ENCODE assay signal across 10 cellular contexts in genomic region chr3:114179575-114179974, GRCh38. TPM values are rescaled to one million over a fixed set of nuclear protein-coding genes. Genes with fewer than 3 reads are reported as not detected.
DNase-seq lines count a peak whose midpoint lies in the region; ATAC-seq, FAIRE-seq and TF ChIP-seq lines count a peak whose summit lies in the region.
"Had no signal": no experiment of that assay in that cellular context is flagged by ENCODE, and none has a peak within 500 bp of the region (broad histone marks: within the 10 kb centered on the region; RNA-seq: fewer than 3 reads in every experiment).

No MANE protein-coding gene starts in this region.

- no peak for TF ChIP-seq EP300 in HepG2 (IDR thresholded peaks at IDR 0.05; ENCODE audit: low read depth in 2 of 2, low read length in 2 of 2)
- TF ChIP-seq EP300 in HepG2 (CRISPR knock-in tag; IDR thresholded peaks at IDR 0.05; ENCODE audit: borderline replicate concordance) = no peak

- H3K79me2 ChIP-seq in HepG2 (ENCODE audit: insufficient read depth, low read length) = no peaks in the 10 kb centered on the region

- no TSS peak for BruUV-seq in HepG2 (replicated peaks; lab: Mats Ljungman, UMichigan)

- no peaks in the 10 kb centered on the region for H4K20me1 ChIP-seq in HepG2 (ENCODE audit: insufficient read depth, low read length)
- H4K20me1 ChIP-seq: BLaER1 treated with 17β-estradiol and CSF1 and Interleukin-3, amounts not matched to agents 10 nM and 100 nM had no signal

- no peaks in the 10 kb centered on the region for H3K9me3 ChIP-seq in HepG2 (ENCODE audit: low read length)

- H3K9ac ChIP-seq in HepG2 (ENCODE audit: insufficient read depth, low read depth, low read length) = no peak overlapping the region
- H3K9ac ChIP-seq: BLaER1 treated with 17β-estradiol and CSF1 and Interleukin-3, amounts not matched to agents 10 nM and 100 nM had no signal

- TF ChIP-seq POLR2A in HepG2 (IDR thresholded peaks at IDR 0.05; ENCODE audit: insufficient read depth in 1 of 2, low read depth in 2 of 2, low read length in 2 of 2) = no peak

- no peaks in the 10 kb centered on the region for H3K36me3 ChIP-seq in HepG2 (replicated peaks in 1 of 2; ENCODE audit: control insufficient read depth in 1 of 2, insufficient read depth in 2 of 2, low read length in 2 of 2)
- H3K36me3 ChIP-seq: BLaER1 treated with 17β-estradiol and CSF1 and Interleukin-3, amounts not matched to agents 10 nM and 100 nM had no signal

- CTCF ChIA-PET in HepG2 (lab: Yijun Ruan, JAX; ENCODE audit: low intra/inter-chr PET ratio, low total read pairs) = interaction anchor here (1.9 kb wide), 1 partner anchor 27 kb away, joined by 11 read pairs; no protein-coding TSS in a partner anchor

- WGBS in HepG2 (ENCODE audit: low lambda C conversion rate) = 0% methylated on average over 2 of the region's 2 CpGs

- H3K4me1 ChIP-seq in HepG2 (ENCODE audit: insufficient read depth, low read length) = no peaks in the 10 kb centered on the region
- H3K4me1 ChIP-seq: BLaER1 treated with 17β-estradiol and CSF1 and Interleukin-3, amounts not matched to agents 10 nM and 100 nM had no signal

- POLR2A ChIA-PET in HepG2 (lab: Yijun Ruan, JAX) = no interaction called here

- no peak for TF ChIP-seq RAD21 in HepG2 (CRISPR knock-in tag; IDR thresholded peaks at IDR 0.05)

- intact Hi-C loops in HepG2 (cut with micrococcal nuclease; ENCODE audit: unreplicated experiment) = loop anchor here (1.0 kb wide), 1 partner anchor 27 kb away; no protein-coding TSS in a partner anchor

- H2AFZ ChIP-seq in HepG2 (ENCODE audit: low read length) = no peak overlapping the region

- H3K27ac ChIP-seq in HepG2 (ENCODE audit: extremely low read length, insufficient read depth, low read length) = no peak overlapping the region
- H3K27ac ChIP-seq: BLaER1 treated with 17β-estradiol and CSF1 and Interleukin-3, amounts not matched to agents 10 nM and 100 nM; skin epidermis had no signal

- DNase-seq in NCI-H2107 treated with DMSO at 0.1 percent for 48 hours (lab: John Stamatoyannopoulos, UW; ENCODE audit: unreplicated experiment) (peak; percentile 48), NCI-H2107 (lab: John Stamatoyannopoulos, UW) (no peak), MV-4-11 (lab: John Stamatoyannopoulos, UW) (peak; percentile 61), HepG2 (ENCODE audit: low spot score) (peak; percentile 18), occipital lobe (lab: John Stamatoyannopoulos, UW) (no peak), C1 segment of cervical spinal cord (lab: John Stamatoyannopoulos, UW) (no peak)

- in situ Hi-C loops in HepG2 (cut with HindIII; ENCODE audit: extremely low pct_ligation_motif_present, low pct_unique_long_range_greater_than_20kb) = no loop called here

- ATAC-seq in HepG2 (peak; percentile 86), GM21447 (IDR thresholded peaks at IDR 0.05; ENCODE audit: unreplicated experiment) (no peak)

- H3K4me3 ChIP-seq in WI38 (ENCODE audit: low read depth, low read length) (no peak overlapping the region), HepG2 (replicated peaks in 1 of 3; ENCODE audit: insufficient read depth in 1 of 3, low read depth in 2 of 3, low read length in 3 of 3) (no peak overlapping the region)
- H3K4me3 ChIP-seq: BLaER1 treated with 17β-estradiol and CSF1 and Interleukin-3, amounts not matched to agents 10 nM and 100 nM; skin epidermis had no signal

- no peak overlapping the region for H3K4me2 ChIP-seq in HepG2 (ENCODE audit: low read depth, low read length)
- H3K4me2 ChIP-seq: BLaER1 treated with 17β-estradiol and CSF1 and Interleukin-3, amounts not matched to agents 10 nM and 100 nM had no signal

- no peaks in the 10 kb centered on the region for H3K27me3 ChIP-seq in HepG2 (ENCODE audit: control insufficient read depth in 1 of 2, insufficient read depth in 2 of 2, low read length in 2 of 2)
- H3K27me3 ChIP-seq: BLaER1 treated with 17β-estradiol and CSF1 and Interleukin-3, amounts not matched to agents 10 nM and 100 nM had no signal

- TF ChIP-seq CTCF in WI38 (IDR thresholded peaks at IDR 0.05; ENCODE audit: low read depth, low read length) (0 out of 2 replicates have a peak, but pooled peaks have one; percentile 26), HepG2 (CRISPR knock-in tag; IDR thresholded peaks at IDR 0.05) (peak; percentile 51)

- peak; percentile 30 for FAIRE-seq in HepG2 (lab: Jason Lieb, UNC)

TF ChIP-seq in HepG2, 621 proteins besides CTCF, POLR2A, EP300 and RAD21 (continues in another document):
- no peak for TF ChIP-seq ZNF605 (CRISPR knock-in tag; IDR thresholded peaks at IDR 0.05)
- peak; percentile 87 for TF ChIP-seq MIER2 (CRISPR knock-in tag; IDR thresholded peaks at IDR 0.05)
- 0 out of 4 replicates have a peak, but pooled peaks of 1 of the 2 experiments have one; percentile 10 for TF ChIP-seq REST (IDR thresholded peaks at IDR 0.05; ENCODE audit: borderline replicate concordance in 1 of 2, low read depth in 1 of 2, low read length in 2 of 2)

RNA-seq across cellular contexts. Expression of gene DRD3, which starts 0.7 kb away (rescaled TPM):
- not detected in 2 replicates for total RNA-seq in HepG2 (2016; rRNA removed; fragmentation: Illumina TruSeq; extraction: Trizol)
- total RNA-seq in HepG2 (2016; cell fraction: cytosol; rRNA removed; fragmentation: Illumina TruSeq; extraction: Trizol; ENCODE audit: low read depth) = not detected in 2 replicates
- total RNA-seq in HepG2 (2016; cell fraction: insoluble cytoplasmic fraction; rRNA removed; fragmentation: Illumina TruSeq; extraction: Trizol) = not detected in 2 replicates
- not detected in 2 replicates for total RNA-seq in HepG2 (2016; cell fraction: membrane; rRNA removed; fragmentation: Illumina TruSeq; extraction: Trizol)
- not detected in 2 replicates for total RNA-seq in HepG2 (2016; cell fraction: nucleus; rRNA removed; fragmentation: Illumina TruSeq; extraction: Trizol)
- not detected in 2 replicates for polyA plus RNA-seq in HepG2 (2011; rRNA removed)
- polyA plus RNA-seq in HepG2 (2011; cell fraction: cytosol; rRNA removed) = not detected in 2 replicates
- not detected in 2 replicates for polyA plus RNA-seq in HepG2 (2011; cell fraction: nucleus; rRNA removed)
- not detected in 2 replicates for polyA plus RNA-seq in HepG2 (2012)
- polyA plus RNA-seq in HepG2 (2016; cell fraction: cytosol; fragmentation: Illumina TruSeq; extraction: Trizol; ENCODE audit: low read depth) = not detected in 2 replicates
- polyA plus RNA-seq in HepG2 (2016; cell fraction: insoluble cytoplasmic fraction; fragmentation: Illumina TruSeq; extraction: Trizol; ENCODE audit: low read depth) = not detected in 2 replicates
- not detected in 2 replicates for polyA plus RNA-seq in HepG2 (2016; cell fraction: membrane; fragmentation: Illumina TruSeq; extraction: Trizol; ENCODE audit: low read depth)
- not detected in 2 replicates for polyA plus RNA-seq in HepG2 (2016; cell fraction: nucleus; fragmentation: Illumina TruSeq; extraction: Trizol; ENCODE audit: insufficient read depth, low read depth)
- polyA minus RNA-seq in HepG2 (2011; rRNA and poly(A)+ RNA removed; ENCODE audit: low replicate concordance) = not detected in 2 replicates
- not detected in 2 replicates for polyA minus RNA-seq in HepG2 (2011; cell fraction: cytosol; rRNA and poly(A)+ RNA removed)
- polyA minus RNA-seq in HepG2 (2011; cell fraction: nucleus; rRNA and poly(A)+ RNA removed) = not detected in 2 replicates
- not detected for total RNA-seq in occipital lobe

RNA-seq across cellular contexts. Expression of gene ZNF80, which starts 57.8 kb away (rescaled TPM):
- total RNA-seq in HepG2 (2016; rRNA removed; fragmentation: Illumina TruSeq; extraction: Trizol) = not detected in 2 replicates
- not detected in 2 replicates for total RNA-seq in HepG2 (2016; cell fraction: cytosol; rRNA removed; fragmentation: Illumina TruSeq; extraction: Trizol; ENCODE audit: low read depth)
- not detected in 2 replicates for total RNA-seq in HepG2 (2016; cell fraction: insoluble cytoplasmic fraction; rRNA removed; fragmentation: Illumina TruSeq; extraction: Trizol)
- total RNA-seq in HepG2 (2016; cell fraction: membrane; rRNA removed; fragmentation: Illumina TruSeq; extraction: Trizol) = not detected in 2 replicates
- total RNA-seq in HepG2 (2016; cell fraction: nucleus; rRNA removed; fragmentation: Illumina TruSeq; extraction: Trizol) = not detected in 2 replicates
- 0.03 TPM in 1 of 2 replicates, not detected in the other for polyA plus RNA-seq in HepG2 (2011; rRNA removed)
- polyA plus RNA-seq in HepG2 (2011; cell fraction: cytosol; rRNA removed) = not detected in 2 replicates
- not detected in 2 replicates for polyA plus RNA-seq in HepG2 (2011; cell fraction: nucleus; rRNA removed)
- not detected in 2 replicates for polyA plus RNA-seq in HepG2 (2012)
- not detected in 2 replicates for polyA plus RNA-seq in HepG2 (2016; cell fraction: cytosol; fragmentation: Illumina TruSeq; extraction: Trizol; ENCODE audit: low read depth)
- polyA plus RNA-seq in HepG2 (2016; cell fraction: insoluble cytoplasmic fraction; fragmentation: Illumina TruSeq; extraction: Trizol; ENCODE audit: low read depth) = not detected in 2 replicates
- not detected in 2 replicates for polyA plus RNA-seq in HepG2 (2016; cell fraction: membrane; fragmentation: Illumina TruSeq; extraction: Trizol; ENCODE audit: low read depth)
- polyA plus RNA-seq in HepG2 (2016; cell fraction: nucleus; fragmentation: Illumina TruSeq; extraction: Trizol; ENCODE audit: insufficient read depth, low read depth) = not detected in 2 replicates
- 0.14 TPM in 1 of 2 replicates, not detected in the other for polyA minus RNA-seq in HepG2 (2011; rRNA and poly(A)+ RNA removed; ENCODE audit: low replicate concordance)
- not detected in 2 replicates for polyA minus RNA-seq in HepG2 (2011; cell fraction: cytosol; rRNA and poly(A)+ RNA removed)
- polyA minus RNA-seq in HepG2 (2011; cell fraction: nucleus; rRNA and poly(A)+ RNA removed) = not detected in 2 replicates
- not detected for total RNA-seq in occipital lobe

Comparison
In these comparisons a context has a peak if more than half of its experiments do, and no peak if none do; other contexts are left out.
1. DNase-seq: peak in NCI-H2107 treated with DMSO at 0.1 percent for 48 hours (single experiment), MV-4-11 (single experiment) and HepG2 (single experiment); none in NCI-H2107 (single experiment), occipital lobe (single experiment) and C1 segment of cervical spinal cord (0 of 14).